Comparison of ENCODE assay signal across 3 cellular contexts in the genomic region with DNA sequence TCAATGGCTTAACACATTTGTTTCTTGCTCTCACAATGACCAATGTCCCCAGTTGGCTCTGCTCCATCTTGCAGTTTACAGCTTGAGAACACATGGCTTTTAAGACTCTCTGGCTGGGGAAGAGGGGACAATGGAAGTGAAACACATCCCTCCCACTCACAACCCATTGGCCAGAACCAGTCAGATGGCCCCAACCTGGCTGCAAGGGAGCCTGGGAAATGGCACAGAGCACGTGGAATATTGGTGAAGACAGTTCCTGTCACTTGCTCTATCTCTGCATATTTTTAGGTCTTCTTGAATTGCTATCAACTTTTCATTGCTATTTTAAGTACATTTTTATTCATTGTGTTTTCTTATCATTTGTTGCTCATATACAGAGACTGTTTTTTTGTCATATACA.
TF ChIP-seq lines count a peak whose summit lies in the region.

No MANE protein-coding gene starts in this region.

TF ChIP-seq in SK-N-SH, 30 proteins besides CTCF, POLR2A, EP300 and RAD21:
- TF ChIP-seq, protein P1, sequence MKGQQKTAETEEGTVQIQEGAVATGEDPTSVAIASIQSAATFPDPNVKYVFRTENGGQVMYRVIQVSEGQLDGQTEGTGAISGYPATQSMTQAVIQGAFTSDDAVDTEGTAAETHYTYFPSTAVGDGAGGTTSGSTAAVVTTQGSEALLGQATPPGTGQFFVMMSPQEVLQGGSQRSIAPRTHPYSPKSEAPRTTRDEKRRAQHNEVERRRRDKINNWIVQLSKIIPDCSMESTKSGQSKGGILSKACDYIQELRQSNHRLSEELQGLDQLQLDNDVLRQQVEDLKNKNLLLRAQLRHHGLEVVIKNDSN (IDR thresholded peaks at IDR 0.05; ENCODE audit: borderline replicate concordance, low read depth) = peak; percentile 29; the same call in 1 of the 2 replicates
- no peak for TF ChIP-seq MXI1 (IDR thresholded peaks at IDR 0.05; ENCODE audit: low read depth, low read length)

TF ChIP-seq in SK-N-SH treated with all-trans-retinoic acid at 6 μM for 48 hours, 23 proteins besides CTCF, POLR2A, EP300 and RAD21 (continued from another document):
- TF ChIP-seq ZC3H10 (CRISPR knock-in tag; IDR thresholded peaks at IDR 0.05) = no peak
- TF ChIP-seq BACH2 (CRISPR knock-in tag; IDR thresholded peaks at IDR 0.05; ENCODE audit: borderline replicate concordance) = no peak
- no peak for TF ChIP-seq ARNTL (CRISPR knock-in tag; IDR thresholded peaks at IDR 0.05; ENCODE audit: borderline replicate concordance, low read depth)
- TF ChIP-seq ZNF565 (CRISPR knock-in tag; conservative IDR thresholded peaks at IDR 0.05; ENCODE audit: low read depth) = no peak
- no peak for TF ChIP-seq ISL1 (CRISPR knock-in tag; IDR thresholded peaks at IDR 0.05)
- TF ChIP-seq TOX (CRISPR knock-in tag; IDR thresholded peaks at IDR 0.05; ENCODE audit: borderline replicate concordance) = no peak
- TF ChIP-seq ZFP30 (CRISPR knock-in tag; IDR thresholded peaks at IDR 0.05) = no peak
- TF ChIP-seq, protein P2, sequence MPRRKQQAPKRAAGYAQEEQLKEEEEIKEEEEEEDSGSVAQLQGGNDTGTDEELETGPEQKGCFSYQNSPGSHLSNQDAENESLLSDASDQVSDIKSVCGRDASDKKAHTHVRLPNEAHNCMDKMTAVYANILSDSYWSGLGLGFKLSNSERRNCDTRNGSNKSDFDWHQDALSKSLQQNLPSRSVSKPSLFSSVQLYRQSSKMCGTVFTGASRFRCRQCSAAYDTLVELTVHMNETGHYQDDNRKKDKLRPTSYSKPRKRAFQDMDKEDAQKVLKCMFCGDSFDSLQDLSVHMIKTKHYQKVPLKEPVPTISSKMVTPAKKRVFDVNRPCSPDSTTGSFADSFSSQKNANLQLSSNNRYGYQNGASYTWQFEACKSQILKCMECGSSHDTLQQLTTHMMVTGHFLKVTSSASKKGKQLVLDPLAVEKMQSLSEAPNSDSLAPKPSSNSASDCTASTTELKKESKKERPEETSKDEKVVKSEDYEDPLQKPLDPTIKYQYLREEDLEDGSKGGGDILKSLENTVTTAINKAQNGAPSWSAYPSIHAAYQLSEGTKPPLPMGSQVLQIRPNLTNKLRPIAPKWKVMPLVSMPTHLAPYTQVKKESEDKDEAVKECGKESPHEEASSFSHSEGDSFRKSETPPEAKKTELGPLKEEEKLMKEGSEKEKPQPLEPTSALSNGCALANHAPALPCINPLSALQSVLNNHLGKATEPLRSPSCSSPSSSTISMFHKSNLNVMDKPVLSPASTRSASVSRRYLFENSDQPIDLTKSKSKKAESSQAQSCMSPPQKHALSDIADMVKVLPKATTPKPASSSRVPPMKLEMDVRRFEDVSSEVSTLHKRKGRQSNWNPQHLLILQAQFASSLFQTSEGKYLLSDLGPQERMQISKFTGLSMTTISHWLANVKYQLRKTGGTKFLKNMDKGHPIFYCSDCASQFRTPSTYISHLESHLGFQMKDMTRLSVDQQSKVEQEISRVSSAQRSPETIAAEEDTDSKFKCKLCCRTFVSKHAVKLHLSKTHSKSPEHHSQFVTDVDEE (CRISPR knock-in tag; IDR thresholded peaks at IDR 0.05) = no peak
- TF ChIP-seq ZFP3 (CRISPR knock-in tag; IDR thresholded peaks at IDR 0.05) = no peak
- TF ChIP-seq, protein P3, sequence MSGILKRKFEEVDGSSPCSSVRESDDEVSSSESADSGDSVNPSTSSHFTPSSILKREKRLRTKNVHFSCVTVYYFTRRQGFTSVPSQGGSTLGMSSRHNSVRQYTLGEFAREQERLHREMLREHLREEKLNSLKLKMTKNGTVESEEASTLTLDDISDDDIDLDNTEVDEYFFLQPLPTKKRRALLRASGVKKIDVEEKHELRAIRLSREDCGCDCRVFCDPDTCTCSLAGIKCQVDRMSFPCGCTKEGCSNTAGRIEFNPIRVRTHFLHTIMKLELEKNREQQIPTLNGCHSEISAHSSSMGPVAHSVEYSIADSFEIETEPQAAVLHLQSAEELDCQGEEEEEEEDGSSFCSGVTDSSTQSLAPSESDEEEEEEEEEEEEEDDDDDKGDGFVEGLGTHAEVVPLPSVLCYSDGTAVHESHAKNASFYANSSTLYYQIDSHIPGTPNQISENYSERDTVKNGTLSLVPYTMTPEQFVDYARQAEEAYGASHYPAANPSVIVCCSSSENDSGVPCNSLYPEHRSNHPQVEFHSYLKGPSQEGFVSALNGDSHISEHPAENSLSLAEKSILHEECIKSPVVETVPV (CRISPR knock-in tag; IDR thresholded peaks at IDR 0.05) = no peak
- no peak for TF ChIP-seq ZNF70 (CRISPR knock-in tag; IDR thresholded peaks at IDR 0.05)
- no peak for TF ChIP-seq CSDC2 (CRISPR knock-in tag; IDR thresholded peaks at IDR 0.05)
- no peak for TF ChIP-seq ESRRG (CRISPR knock-in tag; IDR thresholded peaks at IDR 0.05)
- no peak for TF ChIP-seq GLIS3 (CRISPR knock-in tag; IDR thresholded peaks at IDR 0.05)
- no peak for TF ChIP-seq SNAI2 (CRISPR knock-in tag; IDR thresholded peaks at IDR 0.05)
- TF ChIP-seq, protein P4, sequence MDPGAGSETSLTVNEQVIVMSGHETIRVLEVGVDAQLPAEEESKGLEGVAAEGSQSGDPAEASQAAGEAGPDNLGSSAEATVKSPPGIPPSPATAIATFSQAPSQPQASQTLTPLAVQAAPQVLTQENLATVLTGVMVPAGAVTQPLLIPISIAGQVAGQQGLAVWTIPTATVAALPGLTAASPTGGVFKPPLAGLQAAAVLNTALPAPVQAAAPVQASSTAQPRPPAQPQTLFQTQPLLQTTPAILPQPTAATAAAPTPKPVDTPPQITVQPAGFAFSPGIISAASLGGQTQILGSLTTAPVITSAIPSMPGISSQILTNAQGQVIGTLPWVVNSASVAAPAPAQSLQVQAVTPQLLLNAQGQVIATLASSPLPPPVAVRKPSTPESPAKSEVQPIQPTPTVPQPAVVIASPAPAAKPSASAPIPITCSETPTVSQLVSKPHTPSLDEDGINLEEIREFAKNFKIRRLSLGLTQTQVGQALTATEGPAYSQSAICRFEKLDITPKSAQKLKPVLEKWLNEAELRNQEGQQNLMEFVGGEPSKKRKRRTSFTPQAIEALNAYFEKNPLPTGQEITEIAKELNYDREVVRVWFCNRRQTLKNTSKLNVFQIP (CRISPR knock-in tag; IDR thresholded peaks at IDR 0.05; ENCODE audit: borderline replicate concordance, low read depth) = no peak

TF ChIP-seq in H1, 55 proteins besides CTCF, POLR2A, EP300 and RAD21:
- TF ChIP-seq, protein P5, sequence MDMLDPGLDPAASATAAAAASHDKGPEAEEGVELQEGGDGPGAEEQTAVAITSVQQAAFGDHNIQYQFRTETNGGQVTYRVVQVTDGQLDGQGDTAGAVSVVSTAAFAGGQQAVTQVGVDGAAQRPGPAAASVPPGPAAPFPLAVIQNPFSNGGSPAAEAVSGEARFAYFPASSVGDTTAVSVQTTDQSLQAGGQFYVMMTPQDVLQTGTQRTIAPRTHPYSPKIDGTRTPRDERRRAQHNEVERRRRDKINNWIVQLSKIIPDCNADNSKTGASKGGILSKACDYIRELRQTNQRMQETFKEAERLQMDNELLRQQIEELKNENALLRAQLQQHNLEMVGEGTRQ (IDR thresholded peaks at IDR 0.05; ENCODE audit: low read length) = 0 out of 2 replicates have a peak, but pooled peaks have one; percentile 21
- TF ChIP-seq CBX5 (IDR thresholded peaks at IDR 0.05; ENCODE audit: low read depth, low read length) (no peak), CHD1 (IDR thresholded peaks at IDR 0.05; ENCODE audit: low read depth, low read length) (no peak), SUZ12 (IDR thresholded peaks at IDR 0.05; ENCODE audit: low read length) (no peak)
